11 cellular contexts compared by ENCODE assay signal in the genomic region with DNA sequence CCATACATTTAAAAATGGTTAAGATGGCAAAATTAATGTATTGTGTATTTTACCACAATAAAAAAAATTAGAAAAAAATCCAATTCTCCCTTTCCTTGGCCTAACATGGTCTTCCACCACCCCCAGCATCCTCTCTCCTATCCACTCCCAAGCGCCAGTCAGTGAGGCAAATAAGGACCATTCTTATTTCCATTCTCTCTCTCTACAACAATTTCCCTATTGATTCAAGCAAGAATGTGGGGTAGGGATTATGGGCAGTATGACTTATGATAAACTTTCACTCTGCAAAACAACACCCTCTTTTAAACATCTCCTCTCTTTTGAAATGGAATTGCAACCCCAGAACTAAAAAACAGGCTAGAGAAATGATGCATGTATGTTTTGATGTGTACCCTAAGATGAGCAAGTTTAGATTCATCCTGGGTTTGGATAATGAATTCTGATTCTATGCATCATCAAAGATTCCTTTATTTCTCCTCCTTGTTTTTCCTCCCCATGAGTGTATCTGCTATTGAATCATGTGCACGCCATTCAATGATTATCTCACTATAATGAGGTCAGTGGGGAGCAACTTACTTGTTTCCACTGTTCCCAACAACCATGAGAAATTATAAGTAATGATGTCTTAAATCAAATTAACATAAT. TPM values are rescaled to one million over a fixed set of nuclear protein-coding genes. Genes with fewer than 3 reads are reported as not detected.
A peak's percentile ranks its signal among the peaks of the same experiment; 100 is the strongest.
DNase-seq lines count a peak whose midpoint lies in the region; ATAC-seq, FAIRE-seq and TF ChIP-seq lines count a peak whose summit lies in the region.
"Had no signal": no experiment of that assay in that cellular context is flagged by ENCODE, and none has a peak within 500 bp of the region (broad histone marks: within the 10 kb centered on the region; RNA-seq: fewer than 3 reads in every experiment).

No MANE protein-coding gene starts in this region.

- no peak for FAIRE-seq in HTR-8/SVneo (lab: Jason Lieb, UNC)

- H3K27me3 Mint-ChIP-seq in chondrocyte (ENCODE audit: low read depth) = no peaks in the 10 kb centered on the region
- no peaks in the 10 kb centered on the region for H3K27me3 Mint-ChIP-seq in type B pancreatic cell

- peak overlapping the region; percentile 85 for H3K27ac Mint-ChIP-seq in chondrocyte (ENCODE audit: unreplicated experiment)
- no peak overlapping the region for H3K27ac Mint-ChIP-seq in type B pancreatic cell
- H3K27ac Mint-ChIP-seq: activated T-cell treated with anti-CD3 and anti-CD28 coated beads, Interleukin-2, amount 50 U/mL, for 72 hours had no signal

- H3K4me3 ChIP-seq in left ventricle myocardium inferior = peak overlapping the region; percentile 82
- H3K4me3 ChIP-seq: colonic mucosa had no signal

- peak overlapping the region; percentile 96 for H3K27ac ChIP-seq in left ventricle myocardium inferior (replicated peaks)
- H3K27ac ChIP-seq: colonic mucosa had no signal

- H3K4me3 Mint-ChIP-seq in chondrocyte (ENCODE audit: unreplicated experiment) (peak overlapping the region; percentile 91), type B pancreatic cell (peak overlapping the region; percentile 24)
- H3K4me3 Mint-ChIP-seq: activated T-cell treated with anti-CD3 and anti-CD28 coated beads, Interleukin-2, amount 50 U/mL, for 72 hours had no signal

- H3K4me1 Mint-ChIP-seq in chondrocyte (ENCODE audit: low read depth) (peaks cover 79% of the 10 kb centered on the region), type B pancreatic cell (ENCODE audit: unreplicated experiment) (peaks cover 32% of the 10 kb centered on the region)

- peaks cover 95% of the 10 kb centered on the region for H3K4me1 ChIP-seq in left ventricle myocardium inferior

- TF ChIP-seq CTCF in left ventricle myocardium inferior (IDR thresholded peaks at IDR 0.05; ENCODE audit: borderline replicate concordance) (no peak), chondrocyte (IDR thresholded peaks at IDR 0.05) (no peak), type B pancreatic cell (conservative IDR thresholded peaks at IDR 0.05) (no peak)

- H3K9me3 ChIP-seq in left ventricle myocardium inferior (replicated peaks) = no peaks in the 10 kb centered on the region
- H3K9me3 ChIP-seq: colonic mucosa had no signal

- H3K9me3 Mint-ChIP-seq in chondrocyte (ENCODE audit: low read depth) (no peaks in the 10 kb centered on the region), type B pancreatic cell (no peaks in the 10 kb centered on the region)
- H3K9me3 Mint-ChIP-seq: activated T-cell treated with anti-CD3 and anti-CD28 coated beads, Interleukin-2, amount 50 U/mL, for 72 hours had no signal

- intact Hi-C loops in left ventricle myocardium inferior (cut with micrococcal nuclease) = loop anchor here (10.0 kb wide), 1 partner anchor 47 kb away; no protein-coding TSS in a partner anchor
- intact Hi-C loops in cardiac septum (cut with DNase I) = no loop called here

- peaks cover 4% of the 10 kb centered on the region for H3K36me3 ChIP-seq in left ventricle myocardium inferior
- H3K36me3 ChIP-seq: colonic mucosa had no signal

- H3K36me3 Mint-ChIP-seq in chondrocyte (ENCODE audit: low read depth) (peaks cover 2% of the 10 kb centered on the region), type B pancreatic cell (no peaks in the 10 kb centered on the region)

- no peak for ATAC-seq in HG02588 (IDR thresholded peaks at IDR 0.05; ENCODE audit: unreplicated experiment)
- ATAC-seq: activated T-cell treated with anti-CD3 and anti-CD28 coated beads, Interleukin-2, amount 50 U/mL, for 72 hours had no signal

- no peaks in the 10 kb centered on the region for H3K27me3 ChIP-seq in left ventricle myocardium inferior (ENCODE audit: low read depth)
- H3K27me3 ChIP-seq: colonic mucosa had no signal

- no peak for DNase-seq in left ventricle myocardium inferior
- DNase-seq in cardiac septum (ENCODE audit: low spot score) = no peak
- no peak for DNase-seq in chondrocyte (ENCODE audit: low spot score)
- DNase-seq in lung microvascular endothelial cell (ENCODE audit: low read depth in 2 of 2) = peak; percentile 44 to 77
- DNase-seq in type B pancreatic cell (ENCODE audit: extremely low spot score, unreplicated experiment) = no peak
- DNase-seq in GOT3 (lab: John Stamatoyannopoulos, UW) = no peak
- DNase-seq in HTR-8/SVneo (ENCODE audit: insufficient read length, low spot score) = no peak
- DNase-seq: activated T-cell treated with anti-CD3 and anti-CD28 coated beads, Interleukin-2, amount 50 U/mL, for 72 hours; colonic mucosa; NCI-H1436 had no signal

RNA-seq across cellular contexts. Expression of gene STARD13, which starts 3.5 kb away (rescaled TPM):
- total RNA-seq in left ventricle myocardium inferior (29.9 TPM), cardiac septum (26.9 TPM), chondrocyte (37.6 to 57.8 TPM (median 41.0 TPM) in 3 replicates), lung microvascular endothelial cell (16.3 and 23.6 TPM in 2 replicates), type B pancreatic cell (ENCODE audit: low replicate concordance) (12.1 and 24.7 TPM in 2 replicates)

Comparison
In these comparisons a context has a peak if more than half of its experiments do, and no peak if none do; other contexts are left out.
1. DNase-seq: peak in lung microvascular endothelial cell (2 of 2); none in left ventricle myocardium inferior (single experiment), cardiac septum (single experiment), chondrocyte (single experiment), type B pancreatic cell (single experiment), GOT3 (single experiment) and HTR-8/SVneo (single experiment).